In the genomic region with DNA sequence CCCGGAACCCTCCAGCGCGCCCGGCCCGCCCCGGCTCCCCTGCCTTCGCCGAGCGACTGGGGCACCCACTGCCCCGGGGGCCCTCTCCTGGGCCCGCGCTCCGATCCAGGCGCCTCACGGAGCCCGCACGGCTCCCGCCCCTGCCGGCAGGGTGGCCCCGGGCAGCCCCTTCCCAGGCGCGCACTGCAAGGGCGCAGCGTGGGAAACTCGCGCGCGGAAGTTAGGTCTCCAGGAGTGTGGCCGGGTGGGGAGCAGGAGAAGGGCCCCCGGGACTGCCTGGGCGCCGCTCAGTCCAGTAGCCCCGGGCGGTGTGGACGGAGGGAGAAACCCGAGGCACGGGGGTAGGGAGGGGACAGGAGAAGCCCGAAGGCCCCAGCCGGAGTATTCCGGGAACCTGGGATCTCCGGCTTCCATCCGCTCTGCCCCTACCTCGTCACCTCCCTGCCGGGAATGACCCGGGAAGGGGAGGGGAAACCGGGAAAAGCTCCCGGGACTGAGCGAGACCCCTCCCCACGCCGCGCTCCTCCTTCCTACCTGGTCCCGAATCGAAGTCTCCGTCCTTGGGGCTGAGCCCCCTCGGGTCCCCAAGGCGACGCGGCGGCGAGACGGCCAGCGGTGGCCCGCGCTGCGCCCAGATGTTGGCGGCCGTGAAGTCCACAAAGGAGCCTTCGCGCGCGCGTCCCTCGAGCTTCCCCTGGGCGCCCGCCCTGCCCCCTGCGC, we compare ENCODE assay signal across 8 cellular contexts. TPM values are rescaled to one million over a fixed set of nuclear protein-coding genes. Genes with fewer than 3 reads are reported as not detected.
DNase-seq lines count a peak whose midpoint lies in the region; ATAC-seq and TF ChIP-seq lines count a peak whose summit lies in the region.

No MANE protein-coding gene starts in this region.

- no peaks in the 10 kb centered on the region for H3K9me2 ChIP-seq in OCI-LY7 (ENCODE audit: insufficient read depth, low read length)

- intact Hi-C loops in OCI-LY7 (cut with micrococcal nuclease; ENCODE audit: unreplicated experiment) = no loop called here
- intact Hi-C loops in lower leg skin (cut with DNase I; ENCODE audit: low total_unique reads) = loop anchor here (1.0 kb wide), 1 partner anchor 17 kb away; no protein-coding TSS in a partner anchor

- H3K36me3 ChIP-seq in OCI-LY7 (ENCODE audit: insufficient read depth, low read length) = no peaks in the 10 kb centered on the region

- H3K27ac ChIP-seq in OCI-LY7 (ENCODE audit: low read depth, low read length, poor library complexity, severe bottlenecking) (no peak overlapping the region), temporal lobe (ENCODE audit: low read depth, low read length) (peak overlapping the region; percentile 56)

- POLR2A ChIA-PET in OCI-LY7 (lab: Charles Lee) = no interaction called here

- ATAC-seq in GM18517 (IDR thresholded peaks at IDR 0.05; ENCODE audit: unreplicated experiment) = no peak

- no TSS peak for BruUV-seq in OCI-LY7 (replicated peaks; lab: Mats Ljungman, UMichigan)

- in situ Hi-C loops in GM13977 (cut with MboI; ENCODE audit: low pct_unique_long_range_greater_than_20kb, low sequenced_read_pairs, unreplicated experiment) = no loop called here

- H3K9me3 Mint-ChIP-seq in chondrocyte (ENCODE audit: low read depth) = no peaks in the 10 kb centered on the region

- peak overlapping the region; percentile 48; the same call in 1 of the 2 replicates for H3K4me2 ChIP-seq in OCI-LY7 (ENCODE audit: low read length)

- H3K4me3 ChIP-seq in OCI-LY7 (ENCODE audit: low read depth, low read length, poor library complexity, severe bottlenecking) (no peak overlapping the region), lower leg skin (ENCODE audit: low read depth, poor library complexity, severe bottlenecking) (peak overlapping the region; percentile 53)

- H3K27ac Mint-ChIP-seq in chondrocyte (ENCODE audit: unreplicated experiment) = peak overlapping the region; percentile 63

- H3K79me2 ChIP-seq in OCI-LY7 (ENCODE audit: insufficient read depth, low read depth, low read length) = no peaks in the 10 kb centered on the region

- H2AFZ ChIP-seq in OCI-LY7 (ENCODE audit: low read length) = no peak overlapping the region

- CTCF ChIA-PET in OCI-LY7 (lab: Charles Lee; ENCODE audit: unreplicated experiment) = no interaction called here

- TF ChIP-seq CTCF in OCI-LY7 (conservative IDR thresholded peaks at IDR 0.05; ENCODE audit: low read length) (no peak), chondrocyte (IDR thresholded peaks at IDR 0.05) (no peak), lower leg skin (IDR thresholded peaks at IDR 0.05) (no peak), GM13977 (IDR thresholded peaks at IDR 0.05; ENCODE audit: extremely low read depth, insufficient read depth, missing control alignments) (no peak)

- DNase-seq in NCI-H748 (lab: John Stamatoyannopoulos, UW; ENCODE audit: unreplicated experiment) (peak; percentile 56), NCI-H748 treated with DMSO at 0.1 percent for 48 hours (lab: John Stamatoyannopoulos, UW) (no peak), OCI-LY7 (ENCODE audit: low spot score) (no peak), chondrocyte (ENCODE audit: low spot score) (peak; percentile 90), lower leg skin (ENCODE audit: low spot score in 2 of 2) (peak in 1 of 2 donors; percentile 91), GM13977 (ENCODE audit: low spot score) (no peak)

- no peaks in the 10 kb centered on the region for H3K27me3 Mint-ChIP-seq in chondrocyte (ENCODE audit: low read depth)

- H3K4me1 Mint-ChIP-seq in chondrocyte (ENCODE audit: low read depth) = peaks cover 45% of the 10 kb centered on the region

- WGBS in lower leg skin, 2 donors = 0 to 2% methylated on average over 1 to 20 of the region's 76 CpGs

- H4K20me1 ChIP-seq in OCI-LY7 (ENCODE audit: insufficient read depth, low read length) = no peaks in the 10 kb centered on the region

- H3K4me3 Mint-ChIP-seq in chondrocyte (ENCODE audit: unreplicated experiment) = peak overlapping the region; percentile 82

- peaks cover 13% of the 10 kb centered on the region for H3K36me3 Mint-ChIP-seq in chondrocyte (ENCODE audit: low read depth)

- peaks cover 28% of the 10 kb centered on the region for H3K4me1 ChIP-seq in OCI-LY7 (ENCODE audit: insufficient read depth, low read length, poor library complexity, severe bottlenecking)

- no peak for TF ChIP-seq POLR2A in lower leg skin (IDR thresholded peaks at IDR 0.05)

- no peaks in the 10 kb centered on the region for H3K9me3 ChIP-seq in OCI-LY7 (ENCODE audit: low read length)

RNA-seq across cellular contexts. Expression of a gene that starts 0.5 kb away (rescaled TPM):
- not detected in 2 replicates for total RNA-seq in OCI-LY7 (2014; rRNA removed; shearing (Covaris generic))
- total RNA-seq in OCI-LY7 (2022) (not detected in 2 replicates), chondrocyte (13.6 to 26.2 TPM (median 14.4 TPM) in 3 replicates), lower leg skin (10 to 100 TPM; 12.5 to 45.0 (median 13.0) TPM), temporal lobe (3.2 TPM)

RNA-seq across cellular contexts. Expression of a gene that starts 19.1 kb away (rescaled TPM):
- 59.6 and 67.3 TPM in 2 replicates for total RNA-seq in OCI-LY7 (2014; rRNA removed; shearing (Covaris generic))
- total RNA-seq in OCI-LY7 (2022) (61.3 and 68.2 TPM in 2 replicates), chondrocyte (22.1 to 30.4 TPM (median 22.7 TPM) in 3 replicates), lower leg skin (10 to 100 TPM; 30.4 to 40.3 (median 39.9) TPM), temporal lobe (26.8 TPM)

Comparison
In these comparisons a context has a peak if more than half of its experiments do, and no peak if none do; other contexts are left out.
1. DNase-seq: peak in NCI-H748 (single experiment) and chondrocyte (single experiment); none in NCI-H748 treated with DMSO at 0.1 percent for 48 hours (single experiment), OCI-LY7 (single experiment) and GM13977 (single experiment).